In genomic region chr1:227731696-227732585, GRCh38 we compare ENCODE assay signal across 18 cellular contexts.
"Had no signal": no experiment of that assay in that cellular context is flagged by ENCODE, and none has a peak within 500 bp of the region (broad histone marks: within the 10 kb centered on the region; RNA-seq: fewer than 3 reads in every experiment).

No MANE protein-coding gene starts in this region.

- ATAC-seq: heart left ventricle, right cardiac atrium had no signal

- H3K9me3 ChIP-seq: ascending aorta, breast epithelium, heart left ventricle, tibial nerve, vagina had no signal

- H3K4me3 ChIP-seq: ascending aorta, breast epithelium, heart left ventricle, skin epidermis, tibial nerve, vagina had no signal

- DNase-seq: activated CD4-positive, alpha-beta T cell treated with anti-CD3 and anti-CD28 coated beads, Interleukin-2, amount 50 U/mL, for 1 hour; activated CD4-positive, CD25-positive, alpha-beta regulatory T cell; activated naive CD4-positive, alpha-beta T cell treated with anti-CD3 and anti-CD28 coated beads for 36 hours; activated T-cell treated with anti-CD3 and anti-CD28 coated beads for 4 hours; dermis blood vessel endothelial cell; foreskin melanocyte; heart left ventricle; immature natural killer cell; stimulated activated CD4-positive, alpha-beta T cell treated with anti-CD3 and anti-CD28 coated beads, Interleukin-4, amount 100 ng/mL, for 24 hours; stimulated activated naive CD4-positive, alpha-beta T cell had no signal

- H3K36me3 ChIP-seq: breast epithelium had no signal

- H3K27ac ChIP-seq: ascending aorta, breast epithelium, epithelial cell of prostate, skin epidermis had no signal

- H3K27ac Mint-ChIP-seq: activated naive CD4-positive, alpha-beta T cell treated with anti-CD3 and anti-CD28 coated beads for 36 hours; activated T-helper 2 cell treated with anti-CD3 and anti-CD28 coated beads, Interferon-gamma antibody, Interleukin-2, Interleukin-4, amounts not matched to agents 10 μg/mL and 5 μg/mL and 100 μg/mL, durations not matched to agents 14 hours and 24 hours and 36 hours had no signal

- H3K9me3 Mint-ChIP-seq: activated naive CD4-positive, alpha-beta T cell treated with anti-CD3 and anti-CD28 coated beads for 36 hours; activated T-helper 2 cell treated with anti-CD3 and anti-CD28 coated beads, Interferon-gamma antibody, Interleukin-2, Interleukin-4, amounts not matched to agents 10 μg/mL and 5 μg/mL and 100 μg/mL, durations not matched to agents 14 hours and 24 hours and 36 hours; immature natural killer cell had no signal

- H3K27me3 ChIP-seq: ascending aorta, breast epithelium, heart left ventricle, tibial nerve, vagina had no signal

- H3K36me3 Mint-ChIP-seq: immature natural killer cell had no signal
